1 cellular context compared by ENCODE assay signal in genomic region chr16:83996481-83997252, GRCh38.
TF ChIP-seq lines count a peak whose summit lies in the region.

No MANE protein-coding gene starts in this region.

TF ChIP-seq in K562, 482 proteins besides CTCF, POLR2A, EP300 and RAD21:
- TF ChIP-seq CTCFL (IDR thresholded peaks at IDR 0.05; ENCODE audit: borderline replicate concordance, insufficient read depth, low read depth, low read length, poor library complexity, severe bottlenecking) (peak; percentile 88), PURB (CRISPR knock-in tag; IDR thresholded peaks at IDR 0.05; ENCODE audit: low read depth) (no peak), GATAD2B (IDR thresholded peaks at IDR 0.05; ENCODE audit: borderline replicate concordance) (no peak), RBM25 (IDR thresholded peaks at IDR 0.05; ENCODE audit: low read depth, low read length, severe bottlenecking) (no peak)
